ENCODE assay signal across 8 cellular contexts in the genomic region with DNA sequence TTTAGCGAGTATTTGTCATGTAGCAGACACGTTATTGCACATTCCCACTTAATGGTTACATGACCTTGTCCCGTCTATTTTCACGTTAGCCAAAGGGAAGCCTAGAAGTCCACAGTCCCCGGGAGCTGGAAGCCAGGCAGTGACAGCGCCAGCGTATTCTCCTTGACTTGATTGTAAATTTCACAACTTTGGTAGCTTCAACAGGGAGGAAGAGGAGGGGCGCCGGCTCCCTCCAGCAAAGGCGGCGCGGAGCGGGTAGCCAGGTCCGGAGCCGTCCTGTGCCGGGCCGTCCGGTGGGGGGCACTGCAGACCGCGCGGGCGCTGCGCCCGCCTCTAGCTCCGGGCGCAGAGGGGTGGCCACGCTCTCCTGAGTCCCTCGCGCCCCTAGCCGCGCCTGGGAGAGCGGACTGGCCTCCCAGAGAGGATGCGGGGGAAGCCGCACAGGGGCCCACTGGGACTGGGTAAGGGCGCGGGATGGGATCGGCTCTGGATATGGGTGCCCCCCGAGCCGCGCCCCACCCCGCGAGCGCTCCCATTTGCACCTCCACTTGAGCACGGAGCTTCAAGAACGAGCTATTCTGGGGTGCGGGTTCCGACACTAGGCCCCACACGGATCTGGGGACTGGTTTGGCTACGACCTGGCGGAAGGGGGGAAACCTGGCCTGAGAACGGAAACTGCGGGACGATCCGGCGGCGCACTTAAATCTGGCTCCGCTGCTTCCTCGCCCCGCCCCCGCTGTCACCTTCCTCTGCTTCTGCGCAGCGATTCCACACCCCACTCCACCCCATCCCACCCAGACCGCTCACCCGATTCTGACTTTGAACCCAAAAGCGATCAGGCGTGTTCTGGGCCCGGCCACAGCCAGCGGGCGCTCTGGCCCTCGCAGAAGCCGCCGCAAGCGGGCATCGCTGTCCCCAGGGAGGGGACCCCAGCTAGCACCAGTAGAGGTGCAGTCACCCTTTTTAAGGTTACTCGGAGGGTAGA. TPM values are rescaled to one million over a fixed set of nuclear protein-coding genes. Genes with fewer than 3 reads are reported as not detected.
DNase-seq lines count a peak whose midpoint lies in the region; ATAC-seq and TF ChIP-seq lines count a peak whose summit lies in the region.

No MANE protein-coding gene starts in this region.

- H3K27ac Mint-ChIP-seq in stimulated activated naive CD8-positive, alpha-beta T cell treated with anti-CD3 and anti-CD28 coated beads, Interleukin-15, Interleukin-2, amounts not matched to agents 100 ng/mL and 50 ng/mL, for 24 hours: no peak overlapping the region

- H3K9me3 Mint-ChIP-seq in stimulated activated naive CD8-positive, alpha-beta T cell treated with anti-CD3 and anti-CD28 coated beads, Interleukin-15, Interleukin-2, amounts not matched to agents 100 ng/mL and 50 ng/mL, for 24 hours: no peaks in the 10 kb centered on the region

- no peaks in the 10 kb centered on the region for H3K27me3 ChIP-seq in Peyer's patch
- peaks cover 0 to 5% (median 0%) of the 10 kb centered on the region in 45 donors for H3K27me3 ChIP-seq in dorsolateral prefrontal cortex
- H3K27me3 ChIP-seq in right lobe of liver: peaks cover 0 to 11% of the 10 kb centered on the region in 2 donors

- TF ChIP-seq CTCF in Peyer's patch (IDR thresholded peaks at IDR 0.05): peak; percentile 5 to 91 (median 80)
- peak; percentile 41 to 94 (median 84) for TF ChIP-seq CTCF in dorsolateral prefrontal cortex (IDR thresholded peaks at IDR 0.05 in 54 of 56, conservative IDR thresholded peaks at IDR 0.05 in 2 of 56; ENCODE audit: low read depth in 1 of 56, partially characterized antibody in 56 of 56)
- peak; percentile 73 to 86 (median 82) for TF ChIP-seq CTCF in right lobe of liver (IDR thresholded peaks at IDR 0.05)

- ATAC-seq in HG02763 (IDR thresholded peaks at IDR 0.05; ENCODE audit: unreplicated experiment): peak; percentile 61
- peak; percentile 97 to 98 (median 98) for ATAC-seq in right lobe of liver

- no peaks in the 10 kb centered on the region for H3K36me3 ChIP-seq in Peyer's patch
- H3K36me3 ChIP-seq in right lobe of liver: no peaks in the 10 kb centered on the region

- H3K27ac ChIP-seq in Peyer's patch (no peak overlapping the region), dorsolateral prefrontal cortex (peak overlapping the region in 4 of 59 donors; percentile 48 to 71 (median 62)), right lobe of liver (no peak overlapping the region)

- H3K4me3 Mint-ChIP-seq in stimulated activated naive CD8-positive, alpha-beta T cell treated with anti-CD3 and anti-CD28 coated beads, Interleukin-15, Interleukin-2, amounts not matched to agents 100 ng/mL and 50 ng/mL, for 24 hours: peak overlapping the region; percentile 30

- H3K4me3 ChIP-seq in Peyer's patch (peak overlapping the region; percentile 27 to 69 (median 52)), dorsolateral prefrontal cortex (peak overlapping the region; percentile 37 to 84 (median 73)), right lobe of liver (peak overlapping the region; percentile 34 to 53 (median 37))

- no peaks in the 10 kb centered on the region for H3K4me1 Mint-ChIP-seq in stimulated activated naive CD8-positive, alpha-beta T cell treated with anti-CD3 and anti-CD28 coated beads, Interleukin-15, Interleukin-2, amounts not matched to agents 100 ng/mL and 50 ng/mL, for 24 hours (ENCODE audit: low read depth)

- peaks cover 0 to 5% (median 2%) of the 10 kb centered on the region in 4 donors for H3K4me1 ChIP-seq in Peyer's patch
- H3K4me1 ChIP-seq in right lobe of liver: peaks cover 0 to 10% (median 0%) of the 10 kb centered on the region in 4 donors

- DNase-seq in activated CD4-positive, alpha-beta T cell treated with anti-CD3 and anti-CD28 coated beads for 48 hours: peak; percentile 56
- DNase-seq in activated CD4-positive, alpha-beta T cell treated with anti-CD3 and anti-CD28 coated beads, Interleukin-2, amount 50 U/mL, for 4 hours: no peak
- DNase-seq in Peyer's patch (peak in 2 of 3 donors; percentile 72 to 85), dorsolateral prefrontal cortex (peak in 9 of 10 donors; percentile 29 to 77 (median 49)), right lobe of liver (peak; percentile 53 to 77 (median 74)), NCI-H146 (lab: John Stamatoyannopoulos, UW) (no peak)

- TF ChIP-seq POLR2A in Peyer's patch (IDR thresholded peaks at IDR 0.05): no peak
- TF ChIP-seq POLR2A in right lobe of liver (IDR thresholded peaks at IDR 0.05): no peak

- WGBS in right lobe of liver (ENCODE audit: insufficient coverage, low coverage, low lambda C conversion rate, missing lambda C conversion rate): 3% methylated on average over 25 of the region's 75 CpGs

- intact Hi-C loops in dorsolateral prefrontal cortex (cut with DNase I): loop anchor here (5.0 kb wide), 2 partner anchors 1102 to 1297 kb away; no protein-coding TSS in a partner anchor
- intact Hi-C loops in right lobe of liver (cut with DNase I): no loop called here

- H3K36me3 Mint-ChIP-seq in stimulated activated naive CD8-positive, alpha-beta T cell treated with anti-CD3 and anti-CD28 coated beads, Interleukin-15, Interleukin-2, amounts not matched to agents 100 ng/mL and 50 ng/mL, for 24 hours (ENCODE audit: low read depth): no peaks in the 10 kb centered on the region

- H3K9me3 ChIP-seq in Peyer's patch: no peaks in the 10 kb centered on the region
- H3K9me3 ChIP-seq in right lobe of liver: no peaks in the 10 kb centered on the region

- H3K27me3 Mint-ChIP-seq in stimulated activated naive CD8-positive, alpha-beta T cell treated with anti-CD3 and anti-CD28 coated beads, Interleukin-15, Interleukin-2, amounts not matched to agents 100 ng/mL and 50 ng/mL, for 24 hours: peaks cover 41% of the 10 kb centered on the region

RNA-seq across cellular contexts. Expression of gene KLF4, which starts 23.8 kb away (rescaled TPM):
- 100 to 1,000 TPM in 3 of 4 donors, 10 to 100 TPM in 1; 83.3 to 197 (median 165) TPM for total RNA-seq in Peyer's patch
- 10 to 100 TPM in 43 of 120 experiments, 1 to 10 TPM in 77; 1.7 to 32.7 (median 8.3) TPM for total RNA-seq in dorsolateral prefrontal cortex
- 10 to 100 TPM in 2 of 6 experiments, 1 to 10 TPM in 4; 1.5 to 12.4 (median 5.9) TPM for total RNA-seq in right lobe of liver

Comparison
In these comparisons a context has a peak if more than half of its experiments do, and no peak if none do; other contexts are left out.
1. DNase-seq: peak in activated CD4-positive, alpha-beta T cell treated with anti-CD3 and anti-CD28 coated beads for 48 hours (single experiment), Peyer's patch (2 of 3), dorsolateral prefrontal cortex (9 of 10) and right lobe of liver (3 of 3); none in activated CD4-positive, alpha-beta T cell treated with anti-CD3 and anti-CD28 coated beads, Interleukin-2, amount 50 U/mL, for 4 hours (0 of 2) and NCI-H146 (single experiment).
2. intact Hi-C loops: an anchor here in dorsolateral prefrontal cortex (5.0 kb wide); none called in right lobe of liver.
3. Peak in every context shown above with its lines, with median percentiles within 50 percentile points of each other: H3K4me3 ChIP-seq and CTCF ChIP-seq.